8 cellular contexts compared by ENCODE assay signal in genomic region chr1:243325305-243325890, GRCh38.
DNase-seq lines count a peak whose midpoint lies in the region; ATAC-seq, FAIRE-seq and TF ChIP-seq lines count a peak whose summit lies in the region.

No MANE protein-coding gene starts in this region.

- intact Hi-C loops in CD4-positive, alpha-beta T cell (cut with DNase I, micrococcal nuclease), result loop anchor here (1.0 to 10.0 kb wide), 8 partner anchors 271 to 1793 kb away; partner anchors contain the start of gene KMO (in 2 of the 2)
- intact Hi-C loops in endothelial cell of umbilical vein (cut with micrococcal nuclease), result loop anchor here (5.0 kb wide), 3 partner anchors 858 to 1308 kb away; no protein-coding TSS in a partner anchor

- H3K79me2 ChIP-seq in Karpas-422 (ENCODE audit: low read length) (no peaks in the 10 kb centered on the region), endothelial cell of umbilical vein (ENCODE audit: control insufficient read depth, insufficient read depth, low read length) (peaks cover 8% of the 10 kb centered on the region)

- ATAC-seq in CD4-positive, alpha-beta T cell (ENCODE audit: poor library complexity), result peak; percentile 55
- ATAC-seq in HG03520 (IDR thresholded peaks at IDR 0.05; ENCODE audit: unreplicated experiment) (no peak), HG03097 (IDR thresholded peaks at IDR 0.05; ENCODE audit: low FRiP score, unreplicated experiment) (no peak)

- in situ Hi-C loops in GM13977 (cut with MboI; ENCODE audit: low pct_unique_long_range_greater_than_20kb, low sequenced_read_pairs, unreplicated experiment), result loop anchor here (25.0 kb wide), 2 partner anchors 412 to 937 kb away; no protein-coding TSS in a partner anchor

- BruUV-seq in endothelial cell of umbilical vein (replicated peaks; lab: Mats Ljungman, UMichigan), result no TSS peak

- H3K4me3 ChIP-seq in Karpas-422 (ENCODE audit: low read length), result no peak overlapping the region
- H3K4me3 ChIP-seq in endothelial cell of umbilical vein (replicated peaks in 1 of 3; ENCODE audit: insufficient read depth in 1 of 3, low read depth in 1 of 3, low read length in 3 of 3), result no peak overlapping the region
- no peak overlapping the region for H3K4me3 ChIP-seq in neutrophil (ENCODE audit: low read depth in 1 of 2, low read length in 1 of 2)

- H3K9me3 ChIP-seq in CD4-positive, alpha-beta T cell (ENCODE audit: control insufficient read depth, low read length), result no peaks in the 10 kb centered on the region
- H3K9me3 ChIP-seq in Karpas-422 (ENCODE audit: low read length) (no peaks in the 10 kb centered on the region), endothelial cell of umbilical vein (replicated peaks; ENCODE audit: control insufficient read depth, insufficient read depth, low read length) (no peaks in the 10 kb centered on the region), neutrophil (no peaks in the 10 kb centered on the region)

- no peaks in the 10 kb centered on the region for H3K27me3 Mint-ChIP-seq in CD4-positive, alpha-beta T cell

- H3K36me3 ChIP-seq in Karpas-422 (ENCODE audit: insufficient read depth, low read length) (no peaks in the 10 kb centered on the region), endothelial cell of umbilical vein (ENCODE audit: control insufficient read depth in 2 of 2, extremely low read depth in 1 of 2, insufficient read depth in 2 of 2, low read length in 2 of 2) (no peaks in the 10 kb centered on the region), neutrophil (no peaks in the 10 kb centered on the region)

- peak; percentile 47 for FAIRE-seq in endothelial cell of umbilical vein (lab: Jason Lieb, UNC)

- POLR2A ChIA-PET in CD4-positive, alpha-beta T cell (lab: Charles Lee), result no interaction called here
- POLR2A ChIA-PET in endothelial cell of umbilical vein (lab: Charles Lee), result no interaction called here

- CTCF ChIA-PET in CD4-positive, alpha-beta T cell (lab: Charles Lee), result no interaction called here
- CTCF ChIA-PET in endothelial cell of umbilical vein (lab: Charles Lee), result interaction anchor here (1.3 kb wide), 1 partner anchor 69 kb away, joined by 3 read pairs; the partner anchor contains the start of gene SDCCAG8

- no peaks in the 10 kb centered on the region for H3K4me1 ChIP-seq in Karpas-422 (ENCODE audit: low read length)
- H3K4me1 ChIP-seq in endothelial cell of umbilical vein (ENCODE audit: control insufficient read depth, extremely low read depth, insufficient read depth, low read length), result no peaks in the 10 kb centered on the region
- peaks cover 32% of the 10 kb centered on the region in 2 experiments for H3K4me1 ChIP-seq in neutrophil (ENCODE audit: control insufficient read depth in 1 of 2, insufficient read depth in 1 of 2, low read depth in 1 of 2, low read length in 1 of 2)

- no peaks in the 10 kb centered on the region for H3K4me1 Mint-ChIP-seq in CD4-positive, alpha-beta T cell (ENCODE audit: low read depth)

- no peaks in the 10 kb centered on the region for H3K9me1 ChIP-seq in endothelial cell of umbilical vein (replicated peaks; ENCODE audit: control insufficient read depth, extremely low read depth, insufficient read depth, low read length)

- H3K9me2 ChIP-seq in Karpas-422 (replicated peaks; ENCODE audit: insufficient read depth, low read length), result no peaks in the 10 kb centered on the region

- H3K27ac ChIP-seq in CD4-positive, alpha-beta T cell (ENCODE audit: low read depth, low read length), result no peak overlapping the region
- H3K27ac ChIP-seq in Karpas-422 (ENCODE audit: low read length), result no peak overlapping the region
- H3K27ac ChIP-seq in endothelial cell of umbilical vein (ENCODE audit: insufficient read depth, low read depth, low read length), result no peak overlapping the region
- H3K27ac ChIP-seq in neutrophil, result no peak overlapping the region

- H3K9ac ChIP-seq in Karpas-422 (ENCODE audit: low read length) (no peak overlapping the region), endothelial cell of umbilical vein (replicated peaks; ENCODE audit: extremely low read depth, insufficient read depth, low read length) (no peak overlapping the region)

- no peak overlapping the region for H3K4me3 Mint-ChIP-seq in CD4-positive, alpha-beta T cell

- no peak overlapping the region for H2AFZ ChIP-seq in Karpas-422 (ENCODE audit: low read length)
- no peak overlapping the region for H2AFZ ChIP-seq in endothelial cell of umbilical vein (ENCODE audit: low read depth, low read length)

- no peaks in the 10 kb centered on the region for H3K9me3 Mint-ChIP-seq in CD4-positive, alpha-beta T cell

- dilution Hi-C loops in endothelial cell of umbilical vein (cut with MboI; ENCODE audit: extremely low pct_ligation_motif_present, low sequenced_read_pairs), result no loop called here

- H4K20me1 ChIP-seq in Karpas-422 (ENCODE audit: insufficient read depth, low read depth, low read length), result no peaks in the 10 kb centered on the region
- H4K20me1 ChIP-seq in endothelial cell of umbilical vein (replicated peaks; ENCODE audit: control insufficient read depth, extremely low read depth, insufficient read depth, low read length), result no peaks in the 10 kb centered on the region

- no peaks in the 10 kb centered on the region for H3K36me3 Mint-ChIP-seq in CD4-positive, alpha-beta T cell (ENCODE audit: low read depth)

- H3K4me2 ChIP-seq in Karpas-422 (ENCODE audit: low read depth, low read length, poor library complexity, severe bottlenecking), result no peak overlapping the region
- no peak overlapping the region for H3K4me2 ChIP-seq in endothelial cell of umbilical vein (ENCODE audit: insufficient read depth, low read length)

- TF ChIP-seq CTCF in CD4-positive, alpha-beta T cell (IDR thresholded peaks at IDR 0.05), result peak; percentile 88
- TF ChIP-seq CTCF in GM13977 (IDR thresholded peaks at IDR 0.05; ENCODE audit: extremely low read depth, insufficient read depth, missing control alignments), result peak; percentile 80
- TF ChIP-seq CTCF in endothelial cell of umbilical vein (IDR thresholded peaks at IDR 0.05; ENCODE audit: extremely low read depth in 1 of 2, insufficient read depth in 1 of 2, low read depth in 1 of 2, low read length in 2 of 2), result peak; percentile 37 to 52
- peak; percentile 91 for TF ChIP-seq CTCF in neutrophil (IDR thresholded peaks at IDR 0.05)

- H3K27ac Mint-ChIP-seq in CD4-positive, alpha-beta T cell, result no peak overlapping the region

- no peak for TF ChIP-seq POLR2A in endothelial cell of umbilical vein (IDR thresholded peaks at IDR 0.05; ENCODE audit: low read depth, low read length)

- DNase-seq in CD4-positive, alpha-beta T cell, result no peak
- DNase-seq in GM13977 (ENCODE audit: low spot score) (peak; percentile 35), Karpas-422 (peak; percentile 87), SHP77 (lab: John Stamatoyannopoulos, UW) (peak; percentile 21 to 33), endothelial cell of umbilical vein (ENCODE audit: low read depth, low spot score) (peak; percentile 79)

- no peaks in the 10 kb centered on the region for H3K27me3 ChIP-seq in CD4-positive, alpha-beta T cell (ENCODE audit: control insufficient read depth, insufficient read depth, low read length)
- H3K27me3 ChIP-seq in Karpas-422 (ENCODE audit: low read length) (no peaks in the 10 kb centered on the region), endothelial cell of umbilical vein (ENCODE audit: control insufficient read depth in 2 of 2, insufficient read depth in 2 of 2, low read length in 2 of 2) (no peaks in the 10 kb centered on the region), neutrophil (no peaks in the 10 kb centered on the region)

TF ChIP-seq in endothelial cell of umbilical vein, 7 proteins besides CTCF, POLR2A, EP300 and RAD21:
- TF ChIP-seq JUN (IDR thresholded peaks at IDR 0.05; ENCODE audit: borderline replicate concordance, insufficient read depth, insufficient read length, low read depth), result no peak
- TF ChIP-seq POLR2AphosphoS5 (IDR thresholded peaks at IDR 0.05; ENCODE audit: insufficient read depth, low read depth, low read length), result no peak
- no peak for TF ChIP-seq FOS (IDR thresholded peaks at IDR 0.05; ENCODE audit: borderline replicate concordance, insufficient read depth, low read length)
- no peak for TF ChIP-seq MAX (IDR thresholded peaks at IDR 0.05; ENCODE audit: insufficient read depth, insufficient read length)
- no peak for TF ChIP-seq GATA2 (IDR thresholded peaks at IDR 0.05; ENCODE audit: insufficient read depth, insufficient read length, low read depth, low read length)
- TF ChIP-seq MYC (IDR thresholded peaks at IDR 0.05; ENCODE audit: low read depth, low read length), result no peak
- no peak for TF ChIP-seq EZH2 (IDR thresholded peaks at IDR 0.05; ENCODE audit: borderline replicate concordance, low read depth, low read length, severe bottlenecking)

Comparison
In these comparisons a context has a peak if more than half of its experiments do, and no peak if none do; other contexts are left out.
1. DNase-seq: peak in GM13977 (single experiment), Karpas-422 (single experiment), SHP77 (2 of 2) and endothelial cell of umbilical vein (single experiment); none in CD4-positive, alpha-beta T cell (0 of 10).
2. Peak in every context shown above with its lines, with median percentiles within 50 percentile points of each other: CTCF ChIP-seq.